ENCODE assay signal across 8 cellular contexts in genomic region chr16:57795431-57795878, GRCh38. TPM values are rescaled to one million over a fixed set of nuclear protein-coding genes. Genes with fewer than 3 reads are reported as not detected.
DNase-seq lines count a peak whose midpoint lies in the region; ATAC-seq and TF ChIP-seq lines count a peak whose summit lies in the region.

No MANE protein-coding gene starts in this region.

- peaks cover 12 to 31% (median 13%) of the 10 kb centered on the region in 3 donors for H3K27me3 Mint-ChIP-seq in CD14-positive monocyte (ENCODE audit: low read depth in 3 of 3)
- peaks cover 23% of the 10 kb centered on the region for H3K27me3 Mint-ChIP-seq in activated B cell treated with CpG ODN at 0.5 μM for 24 hours

- H3K27ac ChIP-seq in foreskin keratinocyte (no peak overlapping the region), smooth muscle cell (ENCODE audit: low read depth) (no peak overlapping the region)

- ATAC-seq in GM18868 (IDR thresholded peaks at IDR 0.05; ENCODE audit: unreplicated experiment) (peak; percentile 69), activated B cell treated with CpG ODN at 0.5 μM for 24 hours (ENCODE audit: low read depth) (peak; percentile 34), foreskin keratinocyte (peak; percentile 67), GM18498 (IDR thresholded peaks at IDR 0.05; ENCODE audit: unreplicated experiment) (no peak), HG03039 (IDR thresholded peaks at IDR 0.05; ENCODE audit: unreplicated experiment) (no peak)

- H3K4me3 ChIP-seq in smooth muscle cell, result no peak overlapping the region

- H3K79me2 ChIP-seq in smooth muscle cell (ENCODE audit: low read depth), result peaks cover 33% of the 10 kb centered on the region

- H3K4me3 Mint-ChIP-seq in CD14-positive monocyte (no peak overlapping the region), activated B cell treated with CpG ODN at 0.5 μM for 24 hours (no peak overlapping the region)

- POLR2A ChIA-PET in activated B cell treated with CpG ODN at 0.5 μM for 24 hours (lab: Charles Lee), result no interaction called here

- DNase-seq in CD14-positive monocyte (ENCODE audit: low spot score), result no peak
- peak; percentile 77 for DNase-seq in NCI-H2171 (lab: John Stamatoyannopoulos, UW)
- no peak for DNase-seq in activated B cell treated with CpG ODN at 0.5 μM for 24 hours
- DNase-seq in foreskin keratinocyte, result peak in 1 of 2 donors; percentile 55
- DNase-seq in smooth muscle cell (lab: John Stamatoyannopoulos, UW; ENCODE audit: unreplicated experiment), result no peak

- H3K36me3 Mint-ChIP-seq in CD14-positive monocyte (peaks cover 0 to 3% of the 10 kb centered on the region in 2 donors), activated B cell treated with CpG ODN at 0.5 μM for 24 hours (ENCODE audit: low read depth) (no peaks in the 10 kb centered on the region)

- H3K27ac Mint-ChIP-seq in CD14-positive monocyte (peak overlapping the region in 1 of 7 donors; percentile 36), activated B cell treated with CpG ODN at 0.5 μM for 24 hours (no peak overlapping the region)

- intact Hi-C loops in CD14-positive monocyte (cut with micrococcal nuclease), result no loop called here
- intact Hi-C loops in activated B cell treated with CpG ODN at 0.5 μM for 24 hours (cut with micrococcal nuclease), result no loop called here

- no peaks in the 10 kb centered on the region for H3K4me1 ChIP-seq in foreskin keratinocyte
- H3K4me1 ChIP-seq in smooth muscle cell (ENCODE audit: low read depth), result peaks cover 19% of the 10 kb centered on the region

- no peak overlapping the region for H2AFZ ChIP-seq in smooth muscle cell (ENCODE audit: low read depth)

- no peaks in the 10 kb centered on the region for H3F3A ChIP-seq in smooth muscle cell (ENCODE audit: low read depth)

- H3K9me3 Mint-ChIP-seq in CD14-positive monocyte (peaks cover 0 to 4% (median 0%) of the 10 kb centered on the region in 7 donors), activated B cell treated with CpG ODN at 0.5 μM for 24 hours (no peaks in the 10 kb centered on the region)

- H4K20me1 ChIP-seq in smooth muscle cell (ENCODE audit: low read depth), result peaks cover 90% of the 10 kb centered on the region

- H3K4me1 Mint-ChIP-seq in CD14-positive monocyte (peaks cover 19% of the 10 kb centered on the region), activated B cell treated with CpG ODN at 0.5 μM for 24 hours (peaks cover 2% of the 10 kb centered on the region)

- no peaks in the 10 kb centered on the region for H3K9me3 ChIP-seq in smooth muscle cell (replicated peaks; ENCODE audit: low read depth)

- CTCF ChIA-PET in activated B cell treated with CpG ODN at 0.5 μM for 24 hours (lab: Charles Lee), result no interaction called here

- TF ChIP-seq CTCF in CD14-positive monocyte (IDR thresholded peaks at IDR 0.05) (peak; percentile 32), activated B cell treated with CpG ODN at 0.5 μM for 24 hours (IDR thresholded peaks at IDR 0.05) (no peak), foreskin keratinocyte (conservative IDR thresholded peaks at IDR 0.05) (peak; percentile 74), smooth muscle cell (IDR thresholded peaks at IDR 0.05; ENCODE audit: borderline replicate concordance, insufficient read depth, poor library complexity, severe bottlenecking) (peak; percentile 16)

- H3K9ac ChIP-seq in smooth muscle cell (ENCODE audit: low read depth), result no peak overlapping the region

- H3K27me3 ChIP-seq in foreskin keratinocyte (no peaks in the 10 kb centered on the region), smooth muscle cell (ENCODE audit: low read depth) (no peaks in the 10 kb centered on the region)

- peaks cover 4% of the 10 kb centered on the region for H3K36me3 ChIP-seq in smooth muscle cell (ENCODE audit: low read depth)

- WGBS in smooth muscle cell (ENCODE audit: low lambda C conversion rate), result 69% methylated on average over 9 of the region's 9 CpGs

- H3K4me2 ChIP-seq in smooth muscle cell, result no peak overlapping the region

RNA-seq across cellular contexts. Expression of gene KIFC3, which starts 6.8 kb away (rescaled TPM):
- polyA plus RNA-seq in CD14-positive monocyte, result under 1 TPM in 1 of 2 donors, not detected in 1; 0.24 TPM
- total RNA-seq in activated B cell treated with CpG ODN at 0.5 μM for 24 hours, result 0.27 and 0.29 TPM in 2 replicates
- 67.8 and 68.5 TPM in 2 replicates for total RNA-seq in foreskin keratinocyte
- 47.0 and 48.3 TPM in 2 replicates for polyA plus RNA-seq in foreskin keratinocyte
- total RNA-seq in smooth muscle cell, result 28.0 and 30.6 TPM in 2 replicates
- 50.2 and 51.6 TPM in 2 replicates for polyA plus RNA-seq in smooth muscle cell

RNA-seq across cellular contexts. Expression of gene KATNB1, which starts 59.9 kb away (rescaled TPM):
- polyA plus RNA-seq in CD14-positive monocyte, result 10 to 100 TPM; 16.9 to 17.7 TPM
- 16.8 and 19.4 TPM in 2 replicates for total RNA-seq in activated B cell treated with CpG ODN at 0.5 μM for 24 hours
- 37.9 and 39.0 TPM in 2 replicates for total RNA-seq in foreskin keratinocyte
- polyA plus RNA-seq in foreskin keratinocyte, result 34.4 and 35.4 TPM in 2 replicates
- total RNA-seq in smooth muscle cell, result 11.9 and 15.5 TPM in 2 replicates
- polyA plus RNA-seq in smooth muscle cell, result 14.2 and 23.6 TPM in 2 replicates

Comparison
In these comparisons a context has a peak if more than half of its experiments do, and no peak if none do; other contexts are left out.
1. ATAC-seq: peak in GM18868 (single experiment), activated B cell treated with CpG ODN at 0.5 μM for 24 hours (single experiment) and foreskin keratinocyte (single experiment); none in GM18498 (single experiment) and HG03039 (single experiment).
2. RNA of gene KIFC3, which starts 6.8 kb away (total RNA-seq): 67.8 to 68.5 TPM in foreskin keratinocyte and 28.0 to 30.6 TPM in smooth muscle cell; 0.27 to 0.29 TPM in activated B cell treated with CpG ODN at 0.5 μM for 24 hours; every median in the first group is over 10 times any median in the second.